ENCODE assay signal across 23 cellular contexts in genomic region chr18:79916128-79916494, GRCh38. TPM values are rescaled to one million over a fixed set of nuclear protein-coding genes. Genes with fewer than 3 reads are reported as not detected.
DNase-seq lines count a peak whose midpoint lies in the region; ATAC-seq, FAIRE-seq and TF ChIP-seq lines count a peak whose summit lies in the region.
"Had no signal": no experiment of that assay in that cellular context is flagged by ENCODE, and none has a peak within 500 bp of the region (broad histone marks: within the 10 kb centered on the region; RNA-seq: fewer than 3 reads in every experiment).

No MANE protein-coding gene starts in this region.

- H3K56ac ChIP-seq in H9 (ENCODE audit: insufficient read length, low read depth, low read length) = no peak overlapping the region

- H3K27me3 Mint-ChIP-seq in activated naive CD4-positive, alpha-beta T cell treated with anti-CD3 and anti-CD28 coated beads, Interleukin-2, amount 50 U/mL, for 24 hours = no peaks in the 10 kb centered on the region
- H3K27me3 Mint-ChIP-seq in T-helper 17 cell (no peaks in the 10 kb centered on the region), H9 (ENCODE audit: low read depth) (peaks cover 10% of the 10 kb centered on the region)
- H3K27me3 Mint-ChIP-seq: B cell had no signal

- H2BK15ac ChIP-seq in H9 (ENCODE audit: low read depth, low read length) = no peak overlapping the region

- no peak overlapping the region for H2AFZ ChIP-seq in H9 (ENCODE audit: low read length)

- no peak overlapping the region for H2AK5ac ChIP-seq in H9 (ENCODE audit: insufficient read length, low read length)

- H3K4ac ChIP-seq in H9 (ENCODE audit: low read depth, low read length) = no peak overlapping the region

- H3K27ac ChIP-seq in kidney (ENCODE audit: low read depth in 2 of 2, low read length in 2 of 2) (no peak overlapping the region), spleen (no peak overlapping the region), H9 (ENCODE audit: insufficient read length, low read depth, low read length) (no peak overlapping the region)
- H3K27ac ChIP-seq: A549, HL-60 had no signal

- H4K8ac ChIP-seq in H9 (replicated peaks; ENCODE audit: insufficient read length, low read depth, low read length) = no peak overlapping the region

- intact Hi-C loops in kidney (cut with DNase I) (no loop called here), spleen (cut with DNase I; ENCODE audit: low total_unique reads) (no loop called here)

- no peak overlapping the region for H3K4me3 Mint-ChIP-seq in activated naive CD4-positive, alpha-beta T cell treated with anti-CD3 and anti-CD28 coated beads, Interleukin-2, amount 50 U/mL, for 24 hours
- H3K4me3 Mint-ChIP-seq in T-helper 17 cell = peak overlapping the region; percentile 31
- H3K4me3 Mint-ChIP-seq in H9 = no peak overlapping the region
- H3K4me3 Mint-ChIP-seq: B cell, CD14-positive monocyte had no signal

- TF ChIP-seq CTCF in kidney (IDR thresholded peaks at IDR 0.05; ENCODE audit: borderline replicate concordance, extremely low read depth, insufficient read depth) (no peak), spleen (IDR thresholded peaks at IDR 0.05 in 8 of 11, conservative IDR thresholded peaks at IDR 0.05 in 3 of 11) (no peak), H9 (conservative IDR thresholded peaks at IDR 0.05) (no peak)

- no peak overlapping the region for H3T11ph ChIP-seq in H9 (ENCODE audit: low read length)

- no peak overlapping the region for H3K23ac ChIP-seq in H9 (ENCODE audit: insufficient read length, low read depth, low read length)

- no peak overlapping the region for H3K9ac ChIP-seq in kidney (ENCODE audit: low read length in 2 of 2)
- no peak overlapping the region for H3K9ac ChIP-seq in H9 (ENCODE audit: extremely low read depth, insufficient read length, low read length)

- ATAC-seq in T-helper 17 cell (no peak), HG03342 (IDR thresholded peaks at IDR 0.05; ENCODE audit: unreplicated experiment) (no peak)
- ATAC-seq: A549 had no signal

- H3K4me3 ChIP-seq in kidney (ENCODE audit: low read length in 2 of 2) (no peak overlapping the region), spleen (no peak overlapping the region)
- H3K4me3 ChIP-seq: A549, HAP-1 had no signal

- H3K9me3 Mint-ChIP-seq in activated naive CD4-positive, alpha-beta T cell treated with anti-CD3 and anti-CD28 coated beads, Interleukin-2, amount 50 U/mL, for 24 hours = no peaks in the 10 kb centered on the region
- peaks cover 3 to 6% of the 10 kb centered on the region in 2 experiments; a peak in 3 of 5 replicates for H3K9me3 Mint-ChIP-seq in H9

- H2BK20ac ChIP-seq in H9 (ENCODE audit: low read depth, low read length, poor library complexity, severe bottlenecking) = no peak overlapping the region

- H3K9me3 ChIP-seq in T-helper 17 cell (ENCODE audit: control insufficient read depth, low read length, poor library complexity, severe bottlenecking) (no peaks in the 10 kb centered on the region), kidney (ENCODE audit: control insufficient read depth in 1 of 2, low read length in 2 of 2) (no peaks in the 10 kb centered on the region), spleen (peaks cover 0 to 9% (median 0%) of the 10 kb centered on the region in 8 donors), H9 (ENCODE audit: control insufficient read depth, low read depth, low read length) (no peaks in the 10 kb centered on the region)
- H3K9me3 ChIP-seq: A549, HAP-1 had no signal

- no peaks in the 10 kb centered on the region for H3K79me2 ChIP-seq in H9 (ENCODE audit: insufficient read depth, low read length)

- H3K4me1 Mint-ChIP-seq in activated naive CD4-positive, alpha-beta T cell treated with anti-CD3 and anti-CD28 coated beads, Interleukin-2, amount 50 U/mL, for 24 hours = peaks cover 22% of the 10 kb centered on the region
- H3K4me1 Mint-ChIP-seq in T-helper 17 cell = peaks cover 10% of the 10 kb centered on the region
- H3K4me1 Mint-ChIP-seq in H9 = peaks cover 4 to 14% of the 10 kb centered on the region in 2 experiments; a peak in 3 of 4 replicates
- H3K4me1 Mint-ChIP-seq: CD14-positive monocyte had no signal

- no peak overlapping the region for H3K4me2 ChIP-seq in H9 (ENCODE audit: insufficient read depth, insufficient read length, low read length)
- H3K4me2 ChIP-seq: A549 had no signal

- H4K91ac ChIP-seq in H9 (ENCODE audit: insufficient read length, low read depth, low read length) = no peak overlapping the region

- no peaks in the 10 kb centered on the region for H3K23me2 ChIP-seq in H9 (ENCODE audit: insufficient read length, low read depth, low read length, poor library complexity, severe bottlenecking)

- no peak overlapping the region for H4K5ac ChIP-seq in H9 (ENCODE audit: insufficient read length, low read depth, low read length)

- H3K27ac Mint-ChIP-seq in activated naive CD4-positive, alpha-beta T cell treated with anti-CD3 and anti-CD28 coated beads, Interleukin-2, amount 50 U/mL, for 24 hours = peak overlapping the region; percentile 30
- H3K27ac Mint-ChIP-seq in T-helper 17 cell = peak overlapping the region; percentile 56
- H3K27ac Mint-ChIP-seq in H9 = no peak overlapping the region
- H3K27ac Mint-ChIP-seq: B cell had no signal

- H3K36me3 ChIP-seq in kidney (ENCODE audit: control insufficient read depth in 1 of 2, insufficient read depth in 2 of 2, low read length in 2 of 2) = peaks cover 11 to 17% of the 10 kb centered on the region in 2 donors
- peaks cover 2 to 75% (median 34%) of the 10 kb centered on the region in 6 donors for H3K36me3 ChIP-seq in spleen

- no peak for TF ChIP-seq POLR2A in spleen (IDR thresholded peaks at IDR 0.05)

- no peaks in the 10 kb centered on the region for H3K27me3 ChIP-seq in spleen (replicated peaks in 1 of 7)
- H3K27me3 ChIP-seq in H9 (ENCODE audit: insufficient read depth, low read length) = no peaks in the 10 kb centered on the region

- H2BK5ac ChIP-seq in H9 (ENCODE audit: insufficient read length, low read length) = no peak overlapping the region

- H2BK120ac ChIP-seq in H9 (ENCODE audit: low read depth, low read length, poor library complexity, severe bottlenecking) = no peak overlapping the region

- H3K36me3 Mint-ChIP-seq in activated naive CD4-positive, alpha-beta T cell treated with anti-CD3 and anti-CD28 coated beads, Interleukin-2, amount 50 U/mL, for 24 hours = peaks cover 8% of the 10 kb centered on the region
- H3K36me3 Mint-ChIP-seq in T-helper 17 cell (ENCODE audit: low read depth) (peaks cover 8% of the 10 kb centered on the region), H9 (ENCODE audit: insufficient read depth in 1 of 3, low read depth in 3 of 3) (peaks cover 2 to 16% (median 5%) of the 10 kb centered on the region in 3 experiments; a peak in 5 of 7 replicates)

- H3K14ac ChIP-seq in H9 (ENCODE audit: insufficient read depth, low read length) = no peak overlapping the region

- no peak for FAIRE-seq in kidney (lab: Jason Lieb, UNC)
- FAIRE-seq: A549, RCC 7860 had no signal

- WGBS in spleen, 5 donors = 71 to 96% (median 88%) methylated on average over 26 of the region's 26 CpGs
- WGBS in H9 (ENCODE audit: extremely low coverage, insufficient read length, low lambda C conversion rate) = no CpG with 5 or more reads among the region's 26 CpGs

- H3K18ac ChIP-seq in H9 (ENCODE audit: insufficient read length, low read depth, low read length) = no peak overlapping the region

- H4K20me1 ChIP-seq in H9 (ENCODE audit: control insufficient read depth, insufficient read depth, insufficient read length) = no peaks in the 10 kb centered on the region

- no peak overlapping the region for H2BK12ac ChIP-seq in H9 (ENCODE audit: insufficient read length, low read depth, low read length)

- DNase-seq in activated naive CD4-positive, alpha-beta T cell treated with anti-CD3 and anti-CD28 coated beads, Interleukin-2, amount 50 U/mL, for 16 hours = no peak
- DNase-seq in T-helper 17 cell (no peak), kidney (peak; percentile 61), spleen (peak; percentile 47), H9 (no peak), DMS 273 treated with DMSO at 0.1 percent for 48 hours (lab: John Stamatoyannopoulos, UW) (no peak)
- DNase-seq: DMS79 treated with DMSO at 0.1 percent for 48 hours, KG1, NCI-H1092, NCI-H1436, NCI-H187 treated with DMSO at 0.1 percent for 48 hours, NCI-H2107, NCI-H446 treated with DMSO at 0.1 percent for 48 hours, NCI-H526 treated with DMSO at 0.1 percent for 48 hours, OCI-M1 had no signal

- H3K4me1 ChIP-seq in kidney (ENCODE audit: control insufficient read depth in 1 of 2, insufficient read depth in 1 of 2, low read depth in 1 of 2, low read length in 2 of 2) = no peaks in the 10 kb centered on the region
- H3K4me1 ChIP-seq in spleen = peaks cover 0 to 30% (median 7%) of the 10 kb centered on the region in 6 donors
- H3K4me1 ChIP-seq in H9 (ENCODE audit: insufficient read depth, low read length) = no peaks in the 10 kb centered on the region
- H3K4me1 ChIP-seq: A549, HAP-1 had no signal

- H3K79me1 ChIP-seq in H9 (ENCODE audit: insufficient read depth, low read depth, low read length, poor library complexity, severe bottlenecking) = no peaks in the 10 kb centered on the region

RNA-seq across cellular contexts. Expression of gene SLC66A2, which starts 35.3 kb away (rescaled TPM):
- total RNA-seq in T-helper 17 cell (10 to 100 TPM; 43.6 to 56.9 TPM), kidney (45.5 TPM), spleen (10 to 100 TPM; 40.9 to 61.9 (median 51.1) TPM), H9 (2021) (10.3 and 13.0 TPM in 2 replicates)
- polyA plus RNA-seq in kidney (ENCODE audit: insufficient read depth, low read depth, low replicate concordance) (41.9 TPM), spleen (10 to 100 TPM; 28.7 to 53.9 (median 33.4) TPM)

RNA-seq across cellular contexts. Expression of gene HSBP1L1, which starts 48.3 kb away (rescaled TPM):
- total RNA-seq in T-helper 17 cell (10 to 100 TPM; 17.9 to 21.5 TPM), kidney (26.0 TPM), spleen (10 to 100 TPM; 10.3 to 36.4 (median 20.1) TPM), H9 (2021) (0.46 TPM in 1 of 2 replicates, not detected in the other)
- polyA plus RNA-seq in kidney (ENCODE audit: insufficient read depth, low read depth, low replicate concordance) (43.6 TPM), spleen (10 to 100 TPM; 10.0 to 21.5 (median 15.8) TPM)

Comparison
In these comparisons a context has a peak if more than half of its experiments do, and no peak if none do; other contexts are left out.
1. H3K27ac Mint-ChIP-seq: peak in activated naive CD4-positive, alpha-beta T cell treated with anti-CD3 and anti-CD28 coated beads, Interleukin-2, amount 50 U/mL, for 24 hours (single experiment) and T-helper 17 cell (single experiment); none in H9 (0 of 3).
2. DNase-seq: peak in kidney (single experiment) and spleen (single experiment); none in activated naive CD4-positive, alpha-beta T cell treated with anti-CD3 and anti-CD28 coated beads, Interleukin-2, amount 50 U/mL, for 16 hours (single experiment), T-helper 17 cell (0 of 3), H9 (single experiment) and DMS 273 treated with DMSO at 0.1 percent for 48 hours (single experiment).